In the genomic region with DNA sequence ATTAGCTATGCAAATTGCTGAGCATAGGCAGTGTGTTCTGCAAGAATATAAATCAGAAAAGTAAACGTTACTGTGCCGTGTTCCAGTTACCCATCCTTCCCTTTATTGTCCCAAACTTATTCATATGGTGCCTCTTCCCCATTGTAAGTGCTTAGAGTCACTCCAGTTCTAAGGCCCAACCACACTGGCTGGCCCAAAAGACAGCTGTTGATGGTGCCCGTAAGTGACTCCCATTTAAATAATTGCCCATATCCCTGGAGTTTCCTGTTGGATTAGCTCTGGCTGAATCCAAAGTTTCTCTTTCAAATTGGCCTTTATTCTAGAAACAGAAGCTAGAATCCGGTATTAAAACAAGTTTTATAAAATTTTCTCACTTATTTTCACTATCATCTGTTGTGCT, we compare ENCODE assay signal across 8 cellular contexts.
"Had no signal": no experiment of that assay in that cellular context is flagged by ENCODE, and none has a peak within 500 bp of the region (broad histone marks: within the 10 kb centered on the region; RNA-seq: fewer than 3 reads in every experiment).

No MANE protein-coding gene starts in this region.

- H3K9ac ChIP-seq: GM23248 had no signal

- ATAC-seq: HCT116, K562 had no signal

- H3K27ac ChIP-seq: GM23248 had no signal

- DNase-seq: GM23248, GOT3, H7, HFFc6, IMR-90 had no signal

- H3K4me1 ChIP-seq: HAP-1 had no signal

- H3K4me3 ChIP-seq: GM23248, HAP-1, K562 had no signal

- H2AFZ ChIP-seq: GM23248 had no signal

- H3K9me3 ChIP-seq: HAP-1 had no signal

- H3K36me3 ChIP-seq: HAP-1 had no signal
